Comparison of ENCODE assay signal across 10 cellular contexts in genomic region chr16:73122604-73123386, GRCh38.
A peak's percentile ranks its signal among the peaks of the same experiment; 100 is the strongest.
DNase-seq lines count a peak whose midpoint lies in the region; ATAC-seq and TF ChIP-seq lines count a peak whose summit lies in the region.
"Had no signal": no experiment of that assay in that cellular context is flagged by ENCODE, and none has a peak within 500 bp of the region (broad histone marks: within the 10 kb centered on the region; RNA-seq: fewer than 3 reads in every experiment).

No MANE protein-coding gene starts in this region.

- no peak overlapping the region for H3K4me3 Mint-ChIP-seq in activated naive CD4-positive, alpha-beta T cell treated with anti-CD3 and anti-CD28 coated beads for 36 hours
- H3K4me3 Mint-ChIP-seq: stimulated activated memory B cell treated with anti-CD40 and anti-IgM and Interleukin-4, amounts not matched to agents 10 μg/mL and 1 μg/mL and 100 μg/mL, for 72 hours had no signal

- H3K27me3 ChIP-seq in right lobe of liver (no peaks in the 10 kb centered on the region), tibial artery (no peaks in the 10 kb centered on the region), sigmoid colon (no peaks in the 10 kb centered on the region)

- no peak overlapping the region for H3K27ac Mint-ChIP-seq in activated naive CD4-positive, alpha-beta T cell treated with anti-CD3 and anti-CD28 coated beads for 36 hours
- H3K27ac Mint-ChIP-seq: stimulated activated memory B cell treated with anti-CD40 and anti-IgM and Interleukin-4, amounts not matched to agents 10 μg/mL and 1 μg/mL and 100 μg/mL, for 72 hours had no signal

- H3K4me1 Mint-ChIP-seq in activated naive CD4-positive, alpha-beta T cell treated with anti-CD3 and anti-CD28 coated beads for 36 hours (ENCODE audit: low read depth): peaks cover 9% of the 10 kb centered on the region
- H3K4me1 Mint-ChIP-seq: stimulated activated memory B cell treated with anti-CD40 and anti-IgM and Interleukin-4, amounts not matched to agents 10 μg/mL and 1 μg/mL and 100 μg/mL, for 72 hours had no signal

- WGBS in right lobe of liver (ENCODE audit: insufficient coverage, low coverage, low lambda C conversion rate, missing lambda C conversion rate): 41% methylated on average over 10 of the region's 10 CpGs
- 38 to 77% methylated on average over 10 of the region's 10 CpGs for WGBS in sigmoid colon, 2 donors

- no peaks in the 10 kb centered on the region for H3K36me3 Mint-ChIP-seq in activated naive CD4-positive, alpha-beta T cell treated with anti-CD3 and anti-CD28 coated beads for 36 hours (ENCODE audit: low read depth)
- H3K36me3 Mint-ChIP-seq: stimulated activated memory B cell treated with anti-CD40 and anti-IgM and Interleukin-4, amounts not matched to agents 10 μg/mL and 1 μg/mL and 100 μg/mL, for 72 hours had no signal

- ATAC-seq in right lobe of liver (peak; percentile 19 to 56 (median 43)), GM18870 (IDR thresholded peaks at IDR 0.05; ENCODE audit: unreplicated experiment) (no peak)
- ATAC-seq: stimulated activated memory B cell treated with anti-CD40 and anti-IgM and Interleukin-4, amounts not matched to agents 10 μg/mL and 1 μg/mL and 100 μg/mL, for 72 hours had no signal

- peaks cover 0 to 25% (median 0%) of the 10 kb centered on the region in 4 donors for H3K4me1 ChIP-seq in right lobe of liver
- peaks cover 0 to 31% (median 15%) of the 10 kb centered on the region in 4 donors for H3K4me1 ChIP-seq in tibial artery
- H3K4me1 ChIP-seq in sigmoid colon: no peaks in the 10 kb centered on the region

- intact Hi-C loops in activated naive CD4-positive, alpha-beta T cell treated with anti-CD3 and anti-CD28 coated beads for 36 hours (cut with micrococcal nuclease): no loop called here
- intact Hi-C loops in right lobe of liver (cut with DNase I): no loop called here
- intact Hi-C loops in tibial artery (cut with DNase I; ENCODE audit: low total_unique reads): no loop called here
- intact Hi-C loops in sigmoid colon (cut with DNase I): no loop called here
- intact Hi-C loops in posterior vena cava (cut with DNase I): loop anchor here in 1 of 2 donors (1.0 kb wide), 1 partner anchor 23 kb away; no protein-coding TSS in a partner anchor

- H3K4me3 ChIP-seq in right lobe of liver (no peak overlapping the region), tibial artery (peak overlapping the region; percentile 2), sigmoid colon (no peak overlapping the region)

- H3K9me3 ChIP-seq in right lobe of liver (no peaks in the 10 kb centered on the region), tibial artery (no peaks in the 10 kb centered on the region), sigmoid colon (peaks cover 0 to 4% (median 1%) of the 10 kb centered on the region in 4 donors)

- TF ChIP-seq POLR2A in right lobe of liver (IDR thresholded peaks at IDR 0.05) (no peak), sigmoid colon (IDR thresholded peaks at IDR 0.05) (no peak)

- H3K36me3 ChIP-seq in right lobe of liver: no peaks in the 10 kb centered on the region
- no peaks in the 10 kb centered on the region for H3K36me3 ChIP-seq in tibial artery
- no peaks in the 10 kb centered on the region for H3K36me3 ChIP-seq in sigmoid colon

- CTCF ChIA-PET in activated naive CD4-positive, alpha-beta T cell treated with anti-CD3 and anti-CD28 coated beads for 36 hours (lab: Charles Lee): interaction anchor here (0.5 to 0.7 kb wide), 3 partner anchors 26 to 290 kb away, joined by 3 to 6 read pairs (median 3); no protein-coding TSS in a partner anchor

- H3K9me3 Mint-ChIP-seq in activated naive CD4-positive, alpha-beta T cell treated with anti-CD3 and anti-CD28 coated beads for 36 hours: peaks cover 5% of the 10 kb centered on the region

- H3K27me3 Mint-ChIP-seq in activated naive CD4-positive, alpha-beta T cell treated with anti-CD3 and anti-CD28 coated beads for 36 hours (ENCODE audit: low read depth): no peaks in the 10 kb centered on the region

- peak; percentile 45 for DNase-seq in activated naive CD4-positive, alpha-beta T cell treated with anti-CD3 and anti-CD28 coated beads for 36 hours
- no peak for DNase-seq in activated naive CD4-positive, alpha-beta T cell (lab: John Stamatoyannopoulos, UW)
- DNase-seq in caudate nucleus (lab: John Stamatoyannopoulos, UW): peak in 11 of 61 donors; percentile 1 to 24 (median 4)
- peak in 2 of 3 donors; percentile 39 to 52 for DNase-seq in right lobe of liver
- peak; percentile 59 to 74 for DNase-seq in tibial artery
- DNase-seq in sigmoid colon: no peak
- no peak for DNase-seq in posterior vena cava (ENCODE audit: low spot score)

- no peak for TF ChIP-seq EP300 in sigmoid colon (IDR thresholded peaks at IDR 0.05)

- H3K27ac ChIP-seq in caudate nucleus (ENCODE audit: low read depth, low read length) (peak overlapping the region; percentile 36), right lobe of liver (peak overlapping the region in 2 of 3 donors; percentile 5 to 22), tibial artery (peak overlapping the region; percentile 50 to 62), sigmoid colon (peak overlapping the region in 2 of 4 donors; percentile 6 to 19)
- H3K27ac ChIP-seq: KMS-11 had no signal

- no peak for TF ChIP-seq CTCF in right lobe of liver (IDR thresholded peaks at IDR 0.05)
- TF ChIP-seq CTCF in tibial artery (IDR thresholded peaks at IDR 0.05): peak in 1 of 2 experiments; percentile 13
- TF ChIP-seq CTCF in sigmoid colon (IDR thresholded peaks at IDR 0.05): no peak

Comparison
In these comparisons a context has a peak if more than half of its experiments do, and no peak if none do; other contexts are left out.
1. DNase-seq: peak in activated naive CD4-positive, alpha-beta T cell treated with anti-CD3 and anti-CD28 coated beads for 36 hours (single experiment), right lobe of liver (2 of 3) and tibial artery (2 of 2); none in activated naive CD4-positive, alpha-beta T cell (0 of 4), sigmoid colon (single experiment) and posterior vena cava (single experiment).
2. H3K4me3 ChIP-seq: peak in tibial artery (2 of 2); none in right lobe of liver (0 of 3) and sigmoid colon (0 of 4).